Comparison of ENCODE assay signal across 1 cellular context in genomic region chr19:45522010-45522941, GRCh38.
TF ChIP-seq lines count a peak whose summit lies in the region.

No MANE protein-coding gene starts in this region.

TF ChIP-seq in HepG2, 621 proteins besides CTCF, POLR2A, EP300 and RAD21:
- TF ChIP-seq HES4 (CRISPR knock-in tag; IDR thresholded peaks at IDR 0.05; ENCODE audit: borderline replicate concordance): no peak
- TF ChIP-seq POLR2G (IDR thresholded peaks at IDR 0.05; ENCODE audit: low read depth, low read length): 0 out of 2 replicates have a peak, but pooled peaks have one; percentile 21
- TF ChIP-seq AGO2 (optimal IDR thresholded peaks at IDR 0.05; ENCODE audit: low read depth, low read length): peak; percentile 79
- no peak for TF ChIP-seq JARID2 (CRISPR knock-in tag; IDR thresholded peaks at IDR 0.05; ENCODE audit: insufficient replicate concordance)
- TF ChIP-seq RBFOX2 (IDR thresholded peaks at IDR 0.05; ENCODE audit: low read depth, low read length): 0 out of 2 replicates have a peak, but pooled peaks have one; percentile 27
- TF ChIP-seq ZNF703 (CRISPR knock-in tag; IDR thresholded peaks at IDR 0.05; ENCODE audit: borderline replicate concordance): no peak
- no peak for TF ChIP-seq MTF1 (CRISPR knock-in tag; IDR thresholded peaks at IDR 0.05)
- no peak for TF ChIP-seq KDM3A (CRISPR knock-in tag; IDR thresholded peaks at IDR 0.05; ENCODE audit: low read depth)
- TF ChIP-seq IKZF4 (CRISPR knock-in tag; IDR thresholded peaks at IDR 0.05; ENCODE audit: borderline replicate concordance, low read depth, not compliant biosample characterization): no peak
- no peak for TF ChIP-seq ZHX2 (IDR thresholded peaks at IDR 0.05; ENCODE audit: low read depth)
- no peak for TF ChIP-seq ZHX2 (CRISPR knock-in tag; IDR thresholded peaks at IDR 0.05; ENCODE audit: borderline replicate concordance)
- TF ChIP-seq ZNF75D (CRISPR knock-in tag; IDR thresholded peaks at IDR 0.05; ENCODE audit: borderline replicate concordance): no peak
